Comparison of ENCODE assay signal across 1 cellular context in the genomic region with DNA sequence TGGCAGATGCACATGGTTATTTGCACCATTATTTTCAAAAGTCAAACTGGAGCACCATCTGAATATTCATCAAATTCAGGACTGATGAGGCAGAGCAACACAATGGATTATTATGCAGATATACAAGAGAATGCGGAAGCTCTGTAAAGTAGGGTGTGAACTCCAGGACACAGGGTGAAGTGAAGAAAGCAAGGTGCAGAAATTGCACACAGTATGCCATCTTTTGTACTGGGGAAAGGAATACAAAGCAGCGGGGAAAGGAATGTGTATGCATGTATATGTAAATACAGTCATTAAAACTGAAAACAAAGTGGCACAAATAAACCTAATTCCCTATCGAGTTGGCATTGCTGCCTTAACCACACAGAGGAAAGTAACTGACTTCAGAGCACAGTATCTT.
TF ChIP-seq lines count a peak whose summit lies in the region.

No MANE protein-coding gene starts in this region.

TF ChIP-seq in GM23338, 12 proteins besides CTCF, POLR2A, EP300 and RAD21 (continued from another document):
- TF ChIP-seq ZNF114 (CRISPR knock-in tag; IDR thresholded peaks at IDR 0.05) (no peak), CREB1 (CRISPR knock-in tag; IDR thresholded peaks at IDR 0.05; ENCODE audit: low read depth) (no peak)
